In the genomic region with DNA sequence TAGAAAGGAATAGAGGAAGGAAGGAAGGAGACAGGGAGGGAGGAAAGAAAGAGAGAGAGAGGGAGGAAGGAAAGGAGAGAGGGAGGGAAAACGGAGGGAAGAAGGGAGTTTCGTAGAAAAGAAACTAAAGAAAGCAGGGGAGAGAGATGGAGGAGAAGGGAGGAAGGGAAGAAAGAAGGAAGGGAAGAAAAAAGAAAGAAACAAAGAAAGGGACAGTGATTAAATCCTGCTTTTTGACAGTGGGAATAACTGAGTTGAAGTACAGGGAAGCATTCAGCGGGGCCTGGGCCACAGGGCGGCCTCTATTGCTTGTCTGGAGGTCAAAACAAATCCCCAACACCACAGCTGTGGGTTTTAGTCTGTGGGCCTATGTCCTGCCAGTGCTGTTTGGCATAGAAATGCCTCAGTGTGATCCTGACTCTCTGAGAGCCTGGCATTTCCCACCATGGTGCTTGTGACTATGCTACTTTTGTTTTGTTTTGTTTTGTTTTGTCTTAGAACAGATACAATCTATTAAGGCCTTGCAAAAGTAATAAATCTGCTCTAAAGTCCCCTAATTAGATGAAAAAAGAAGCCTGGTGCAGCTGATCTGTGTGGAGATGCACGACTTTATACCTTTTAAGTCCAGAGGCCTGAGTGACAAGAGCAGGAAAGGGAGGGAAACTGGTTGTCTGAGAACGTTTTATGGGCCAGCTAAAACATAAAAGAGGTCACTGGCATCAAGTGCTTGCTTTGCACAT, we compare ENCODE assay signal across 1 cellular context.
TF ChIP-seq lines count a peak whose summit lies in the region.

No MANE protein-coding gene starts in this region.

TF ChIP-seq in K562, 482 proteins besides CTCF, POLR2A, EP300 and RAD21 (continued from another document and continues in another):
- TF ChIP-seq, protein P1, sequence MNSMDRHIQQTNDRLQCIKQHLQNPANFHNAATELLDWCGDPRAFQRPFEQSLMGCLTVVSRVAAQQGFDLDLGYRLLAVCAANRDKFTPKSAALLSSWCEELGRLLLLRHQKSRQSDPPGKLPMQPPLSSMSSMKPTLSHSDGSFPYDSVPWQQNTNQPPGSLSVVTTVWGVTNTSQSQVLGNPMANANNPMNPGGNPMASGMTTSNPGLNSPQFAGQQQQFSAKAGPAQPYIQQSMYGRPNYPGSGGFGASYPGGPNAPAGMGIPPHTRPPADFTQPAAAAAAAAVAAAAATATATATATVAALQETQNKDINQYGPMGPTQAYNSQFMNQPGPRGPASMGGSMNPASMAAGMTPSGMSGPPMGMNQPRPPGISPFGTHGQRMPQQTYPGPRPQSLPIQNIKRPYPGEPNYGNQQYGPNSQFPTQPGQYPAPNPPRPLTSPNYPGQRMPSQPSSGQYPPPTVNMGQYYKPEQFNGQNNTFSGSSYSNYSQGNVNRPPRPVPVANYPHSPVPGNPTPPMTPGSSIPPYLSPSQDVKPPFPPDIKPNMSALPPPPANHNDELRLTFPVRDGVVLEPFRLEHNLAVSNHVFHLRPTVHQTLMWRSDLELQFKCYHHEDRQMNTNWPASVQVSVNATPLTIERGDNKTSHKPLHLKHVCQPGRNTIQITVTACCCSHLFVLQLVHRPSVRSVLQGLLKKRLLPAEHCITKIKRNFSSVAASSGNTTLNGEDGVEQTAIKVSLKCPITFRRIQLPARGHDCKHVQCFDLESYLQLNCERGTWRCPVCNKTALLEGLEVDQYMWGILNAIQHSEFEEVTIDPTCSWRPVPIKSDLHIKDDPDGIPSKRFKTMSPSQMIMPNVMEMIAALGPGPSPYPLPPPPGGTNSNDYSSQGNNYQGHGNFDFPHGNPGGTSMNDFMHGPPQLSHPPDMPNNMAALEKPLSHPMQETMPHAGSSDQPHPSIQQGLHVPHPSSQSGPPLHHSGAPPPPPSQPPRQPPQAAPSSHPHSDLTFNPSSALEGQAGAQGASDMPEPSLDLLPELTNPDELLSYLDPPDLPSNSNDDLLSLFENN (IDR thresholded peaks at IDR 0.05; ENCODE audit: low read depth in 2 of 2, low read length in 2 of 2) = no peak
- TF ChIP-seq, protein P2, sequence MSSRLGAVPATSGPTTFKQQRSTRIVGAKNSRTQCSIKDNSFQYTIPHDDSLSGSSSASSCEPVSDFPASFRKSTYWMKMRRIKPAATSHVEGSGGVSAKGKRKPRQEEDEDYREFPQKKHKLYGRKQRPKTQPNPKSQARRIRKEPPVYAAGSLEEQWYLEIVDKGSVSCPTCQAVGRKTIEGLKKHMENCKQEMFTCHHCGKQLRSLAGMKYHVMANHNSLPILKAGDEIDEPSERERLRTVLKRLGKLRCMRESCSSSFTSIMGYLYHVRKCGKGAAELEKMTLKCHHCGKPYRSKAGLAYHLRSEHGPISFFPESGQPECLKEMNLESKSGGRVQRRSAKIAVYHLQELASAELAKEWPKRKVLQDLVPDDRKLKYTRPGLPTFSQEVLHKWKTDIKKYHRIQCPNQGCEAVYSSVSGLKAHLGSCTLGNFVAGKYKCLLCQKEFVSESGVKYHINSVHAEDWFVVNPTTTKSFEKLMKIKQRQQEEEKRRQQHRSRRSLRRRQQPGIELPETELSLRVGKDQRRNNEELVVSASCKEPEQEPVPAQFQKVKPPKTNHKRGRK (tag; IDR thresholded peaks at IDR 0.05) = peak; percentile 95
- no peak for TF ChIP-seq NCOA6 (IDR thresholded peaks at IDR 0.05)
- TF ChIP-seq DIDO1 (tag; IDR thresholded peaks at IDR 0.05; ENCODE audit: low read depth) = no peak
- no peak for TF ChIP-seq ZNF146 (CRISPR knock-in tag; IDR thresholded peaks at IDR 0.05; ENCODE audit: unreplicated experiment)
- no peak for TF ChIP-seq FUS (optimal IDR thresholded peaks at IDR 0.05; ENCODE audit: low read depth, low read length)
- no peak for TF ChIP-seq EHMT2 (IDR thresholded peaks at IDR 0.05)
- TF ChIP-seq CLOCK (CRISPR knock-in tag; IDR thresholded peaks at IDR 0.05; ENCODE audit: borderline replicate concordance) = no peak
- TF ChIP-seq ZNF282 (CRISPR knock-in tag; IDR thresholded peaks at IDR 0.05) = no peak
- no peak for TF ChIP-seq E2F4 (CRISPR knock-in tag; IDR thresholded peaks at IDR 0.05; ENCODE audit: low read depth)
- TF ChIP-seq SMARCB1 (IDR thresholded peaks at IDR 0.05; ENCODE audit: insufficient read length, low read depth) = no peak
- no peak for TF ChIP-seq STAT5B (CRISPR knock-in tag; IDR thresholded peaks at IDR 0.05)
- no peak for TF ChIP-seq E4F1 (CRISPR knock-in tag; IDR thresholded peaks at IDR 0.05; ENCODE audit: borderline replicate concordance)
- no peak for TF ChIP-seq REST (CRISPR knock-in tag; IDR thresholded peaks at IDR 0.05; ENCODE audit: low read depth)
- TF ChIP-seq CUX1 (CRISPR knock-in tag; IDR thresholded peaks at IDR 0.05) = peak; percentile 33; the same call in 1 of the 2 replicates
- no peak for TF ChIP-seq ZBTB2 (IDR thresholded peaks at IDR 0.05)
- no peak for TF ChIP-seq DACH1 (IDR thresholded peaks at IDR 0.05; ENCODE audit: partially characterized antibody)
- TF ChIP-seq HINFP (tag; conservative IDR thresholded peaks at IDR 0.05; ENCODE audit: low read depth) = 0 out of 2 replicates have a peak, but pooled peaks have one; percentile 26
- no peak for TF ChIP-seq FOXJ3 (CRISPR knock-in tag; IDR thresholded peaks at IDR 0.05)
- no peak for TF ChIP-seq ZNF431 (CRISPR knock-in tag; IDR thresholded peaks at IDR 0.05)
- no peak for TF ChIP-seq NUFIP1 (IDR thresholded peaks at IDR 0.05; ENCODE audit: partially characterized antibody)
- 0 out of 2 replicates have a peak, but pooled peaks have one; percentile 25 for TF ChIP-seq MYBL2 (IDR thresholded peaks at IDR 0.05; ENCODE audit: low read depth)
- no peak for TF ChIP-seq MYBL2 (CRISPR knock-in tag; IDR thresholded peaks at IDR 0.05; ENCODE audit: borderline replicate concordance)
- no peak for TF ChIP-seq CHD2 (IDR thresholded peaks at IDR 0.05; ENCODE audit: low read depth, low read length)
